In the genomic region with DNA sequence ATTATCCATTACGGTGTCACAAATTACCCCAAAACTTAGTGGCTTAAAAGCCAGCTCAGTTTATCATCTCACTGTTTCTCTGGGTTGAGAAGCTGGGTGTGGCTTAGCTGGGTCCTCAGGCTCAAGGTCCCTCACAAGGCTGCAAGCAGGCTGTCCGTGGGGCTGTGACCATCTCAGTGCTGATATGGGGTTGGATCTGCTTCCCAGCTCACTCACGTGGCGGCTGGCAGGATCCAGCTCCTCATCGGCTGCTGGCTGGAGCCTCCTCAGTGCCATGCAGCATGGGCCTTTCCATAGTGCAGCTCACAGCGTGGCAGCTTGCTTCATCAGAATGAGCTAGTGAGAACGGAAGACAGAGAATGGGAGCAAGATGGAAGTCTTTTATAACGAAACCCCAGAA, we compare ENCODE assay signal across 3 cellular contexts.
TF ChIP-seq lines count a peak whose summit lies in the region.

No MANE protein-coding gene starts in this region.

TF ChIP-seq in K562, 482 proteins besides CTCF, POLR2A, EP300 and RAD21 (continued from another document and continues in another):
- TF ChIP-seq, protein P1, sequence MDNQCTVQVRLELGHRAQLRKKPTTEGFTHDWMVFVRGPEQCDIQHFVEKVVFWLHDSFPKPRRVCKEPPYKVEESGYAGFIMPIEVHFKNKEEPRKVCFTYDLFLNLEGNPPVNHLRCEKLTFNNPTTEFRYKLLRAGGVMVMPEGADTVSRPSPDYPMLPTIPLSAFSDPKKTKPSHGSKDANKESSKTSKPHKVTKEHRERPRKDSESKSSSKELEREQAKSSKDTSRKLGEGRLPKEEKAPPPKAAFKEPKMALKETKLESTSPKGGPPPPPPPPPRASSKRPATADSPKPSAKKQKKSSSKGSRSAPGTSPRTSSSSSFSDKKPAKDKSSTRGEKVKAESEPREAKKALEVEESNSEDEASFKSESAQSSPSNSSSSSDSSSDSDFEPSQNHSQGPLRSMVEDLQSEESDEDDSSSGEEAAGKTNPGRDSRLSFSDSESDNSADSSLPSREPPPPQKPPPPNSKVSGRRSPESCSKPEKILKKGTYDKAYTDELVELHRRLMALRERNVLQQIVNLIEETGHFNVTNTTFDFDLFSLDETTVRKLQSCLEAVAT (IDR thresholded peaks at IDR 0.05) = no peak
- TF ChIP-seq SNRNP70 (optimal IDR thresholded peaks at IDR 0.05; ENCODE audit: low read depth, low read length) (no peak), TCFL5 (CRISPR knock-in tag; conservative IDR thresholded peaks at IDR 0.05) (no peak), SMARCB1 (IDR thresholded peaks at IDR 0.05; ENCODE audit: insufficient read length, low read depth) (no peak), SMARCA4 (IDR thresholded peaks at IDR 0.05) (no peak), BRD4 (IDR thresholded peaks at IDR 0.05) (no peak)
- TF ChIP-seq, protein P2, sequence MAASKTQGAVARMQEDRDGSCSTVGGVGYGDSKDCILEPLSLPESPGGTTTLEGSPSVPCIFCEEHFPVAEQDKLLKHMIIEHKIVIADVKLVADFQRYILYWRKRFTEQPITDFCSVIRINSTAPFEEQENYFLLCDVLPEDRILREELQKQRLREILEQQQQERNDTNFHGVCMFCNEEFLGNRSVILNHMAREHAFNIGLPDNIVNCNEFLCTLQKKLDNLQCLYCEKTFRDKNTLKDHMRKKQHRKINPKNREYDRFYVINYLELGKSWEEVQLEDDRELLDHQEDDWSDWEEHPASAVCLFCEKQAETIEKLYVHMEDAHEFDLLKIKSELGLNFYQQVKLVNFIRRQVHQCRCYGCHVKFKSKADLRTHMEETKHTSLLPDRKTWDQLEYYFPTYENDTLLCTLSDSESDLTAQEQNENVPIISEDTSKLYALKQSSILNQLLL (CRISPR knock-in tag; IDR thresholded peaks at IDR 0.05; ENCODE audit: borderline replicate concordance) = no peak
- TF ChIP-seq, protein P3, sequence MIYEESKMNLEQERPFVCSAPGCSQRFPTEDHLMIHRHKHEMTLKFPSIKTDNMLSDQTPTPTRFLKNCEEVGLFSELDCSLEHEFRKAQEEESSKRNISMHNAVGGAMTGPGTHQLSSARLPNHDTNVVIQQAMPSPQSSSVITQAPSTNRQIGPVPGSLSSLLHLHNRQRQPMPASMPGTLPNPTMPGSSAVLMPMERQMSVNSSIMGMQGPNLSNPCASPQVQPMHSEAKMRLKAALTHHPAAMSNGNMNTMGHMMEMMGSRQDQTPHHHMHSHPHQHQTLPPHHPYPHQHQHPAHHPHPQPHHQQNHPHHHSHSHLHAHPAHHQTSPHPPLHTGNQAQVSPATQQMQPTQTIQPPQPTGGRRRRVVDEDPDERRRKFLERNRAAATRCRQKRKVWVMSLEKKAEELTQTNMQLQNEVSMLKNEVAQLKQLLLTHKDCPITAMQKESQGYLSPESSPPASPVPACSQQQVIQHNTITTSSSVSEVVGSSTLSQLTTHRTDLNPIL (CRISPR knock-in tag; IDR thresholded peaks at IDR 0.05) = no peak

TF ChIP-seq in SK-N-SH, 30 proteins besides CTCF, POLR2A, EP300 and RAD21:
- TF ChIP-seq, protein P4, sequence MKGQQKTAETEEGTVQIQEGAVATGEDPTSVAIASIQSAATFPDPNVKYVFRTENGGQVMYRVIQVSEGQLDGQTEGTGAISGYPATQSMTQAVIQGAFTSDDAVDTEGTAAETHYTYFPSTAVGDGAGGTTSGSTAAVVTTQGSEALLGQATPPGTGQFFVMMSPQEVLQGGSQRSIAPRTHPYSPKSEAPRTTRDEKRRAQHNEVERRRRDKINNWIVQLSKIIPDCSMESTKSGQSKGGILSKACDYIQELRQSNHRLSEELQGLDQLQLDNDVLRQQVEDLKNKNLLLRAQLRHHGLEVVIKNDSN (IDR thresholded peaks at IDR 0.05; ENCODE audit: borderline replicate concordance, low read depth) = no peak
- TF ChIP-seq, protein P5, sequence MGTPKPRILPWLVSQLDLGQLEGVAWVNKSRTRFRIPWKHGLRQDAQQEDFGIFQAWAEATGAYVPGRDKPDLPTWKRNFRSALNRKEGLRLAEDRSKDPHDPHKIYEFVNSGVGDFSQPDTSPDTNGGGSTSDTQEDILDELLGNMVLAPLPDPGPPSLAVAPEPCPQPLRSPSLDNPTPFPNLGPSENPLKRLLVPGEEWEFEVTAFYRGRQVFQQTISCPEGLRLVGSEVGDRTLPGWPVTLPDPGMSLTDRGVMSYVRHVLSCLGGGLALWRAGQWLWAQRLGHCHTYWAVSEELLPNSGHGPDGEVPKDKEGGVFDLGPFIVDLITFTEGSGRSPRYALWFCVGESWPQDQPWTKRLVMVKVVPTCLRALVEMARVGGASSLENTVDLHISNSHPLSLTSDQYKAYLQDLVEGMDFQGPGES (IDR thresholded peaks at IDR 0.05; ENCODE audit: low read depth, low read length) = no peak
- no peak for TF ChIP-seq FOSL2 (IDR thresholded peaks at IDR 0.05; ENCODE audit: borderline replicate concordance, low read depth)
- no peak for TF ChIP-seq EZH2phosphoT487 (IDR thresholded peaks at IDR 0.05; ENCODE audit: borderline replicate concordance, low read depth)
- TF ChIP-seq SMC3 (IDR thresholded peaks at IDR 0.05; ENCODE audit: low read depth, low read length) = no peak
- TF ChIP-seq TEAD4 (IDR thresholded peaks at IDR 0.05; ENCODE audit: borderline replicate concordance, insufficient read depth) = no peak
- TF ChIP-seq, protein P6, sequence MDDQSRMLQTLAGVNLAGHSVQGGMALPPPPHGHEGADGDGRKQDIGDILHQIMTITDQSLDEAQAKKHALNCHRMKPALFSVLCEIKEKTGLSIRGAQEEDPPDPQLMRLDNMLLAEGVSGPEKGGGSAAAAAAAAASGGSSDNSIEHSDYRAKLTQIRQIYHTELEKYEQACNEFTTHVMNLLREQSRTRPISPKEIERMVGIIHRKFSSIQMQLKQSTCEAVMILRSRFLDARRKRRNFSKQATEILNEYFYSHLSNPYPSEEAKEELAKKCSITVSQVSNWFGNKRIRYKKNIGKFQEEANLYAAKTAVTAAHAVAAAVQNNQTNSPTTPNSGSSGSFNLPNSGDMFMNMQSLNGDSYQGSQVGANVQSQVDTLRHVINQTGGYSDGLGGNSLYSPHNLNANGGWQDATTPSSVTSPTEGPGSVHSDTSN (IDR thresholded peaks at IDR 0.05) = no peak
- TF ChIP-seq NRF1 (IDR thresholded peaks at IDR 0.05; ENCODE audit: low read depth, low read length) = no peak
- TF ChIP-seq, protein P7, sequence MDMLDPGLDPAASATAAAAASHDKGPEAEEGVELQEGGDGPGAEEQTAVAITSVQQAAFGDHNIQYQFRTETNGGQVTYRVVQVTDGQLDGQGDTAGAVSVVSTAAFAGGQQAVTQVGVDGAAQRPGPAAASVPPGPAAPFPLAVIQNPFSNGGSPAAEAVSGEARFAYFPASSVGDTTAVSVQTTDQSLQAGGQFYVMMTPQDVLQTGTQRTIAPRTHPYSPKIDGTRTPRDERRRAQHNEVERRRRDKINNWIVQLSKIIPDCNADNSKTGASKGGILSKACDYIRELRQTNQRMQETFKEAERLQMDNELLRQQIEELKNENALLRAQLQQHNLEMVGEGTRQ (IDR thresholded peaks at IDR 0.05; ENCODE audit: borderline replicate concordance, low read depth, low read length) = no peak
- no peak for TF ChIP-seq RXRA (IDR thresholded peaks at IDR 0.05; ENCODE audit: borderline replicate concordance, low read depth)
- TF ChIP-seq JUND (IDR thresholded peaks at IDR 0.05) = no peak
- no peak for TF ChIP-seq FOXJ3 (CRISPR knock-in tag; IDR thresholded peaks at IDR 0.05)
- TF ChIP-seq POLR2AphosphoS5 (IDR thresholded peaks at IDR 0.05; ENCODE audit: low read depth, low read length) = no peak
- TF ChIP-seq RFX5 (IDR thresholded peaks at IDR 0.05; ENCODE audit: low read length) = no peak

TF ChIP-seq in GM23338, 12 proteins besides CTCF, POLR2A, EP300 and RAD21:
- TF ChIP-seq, protein P8, sequence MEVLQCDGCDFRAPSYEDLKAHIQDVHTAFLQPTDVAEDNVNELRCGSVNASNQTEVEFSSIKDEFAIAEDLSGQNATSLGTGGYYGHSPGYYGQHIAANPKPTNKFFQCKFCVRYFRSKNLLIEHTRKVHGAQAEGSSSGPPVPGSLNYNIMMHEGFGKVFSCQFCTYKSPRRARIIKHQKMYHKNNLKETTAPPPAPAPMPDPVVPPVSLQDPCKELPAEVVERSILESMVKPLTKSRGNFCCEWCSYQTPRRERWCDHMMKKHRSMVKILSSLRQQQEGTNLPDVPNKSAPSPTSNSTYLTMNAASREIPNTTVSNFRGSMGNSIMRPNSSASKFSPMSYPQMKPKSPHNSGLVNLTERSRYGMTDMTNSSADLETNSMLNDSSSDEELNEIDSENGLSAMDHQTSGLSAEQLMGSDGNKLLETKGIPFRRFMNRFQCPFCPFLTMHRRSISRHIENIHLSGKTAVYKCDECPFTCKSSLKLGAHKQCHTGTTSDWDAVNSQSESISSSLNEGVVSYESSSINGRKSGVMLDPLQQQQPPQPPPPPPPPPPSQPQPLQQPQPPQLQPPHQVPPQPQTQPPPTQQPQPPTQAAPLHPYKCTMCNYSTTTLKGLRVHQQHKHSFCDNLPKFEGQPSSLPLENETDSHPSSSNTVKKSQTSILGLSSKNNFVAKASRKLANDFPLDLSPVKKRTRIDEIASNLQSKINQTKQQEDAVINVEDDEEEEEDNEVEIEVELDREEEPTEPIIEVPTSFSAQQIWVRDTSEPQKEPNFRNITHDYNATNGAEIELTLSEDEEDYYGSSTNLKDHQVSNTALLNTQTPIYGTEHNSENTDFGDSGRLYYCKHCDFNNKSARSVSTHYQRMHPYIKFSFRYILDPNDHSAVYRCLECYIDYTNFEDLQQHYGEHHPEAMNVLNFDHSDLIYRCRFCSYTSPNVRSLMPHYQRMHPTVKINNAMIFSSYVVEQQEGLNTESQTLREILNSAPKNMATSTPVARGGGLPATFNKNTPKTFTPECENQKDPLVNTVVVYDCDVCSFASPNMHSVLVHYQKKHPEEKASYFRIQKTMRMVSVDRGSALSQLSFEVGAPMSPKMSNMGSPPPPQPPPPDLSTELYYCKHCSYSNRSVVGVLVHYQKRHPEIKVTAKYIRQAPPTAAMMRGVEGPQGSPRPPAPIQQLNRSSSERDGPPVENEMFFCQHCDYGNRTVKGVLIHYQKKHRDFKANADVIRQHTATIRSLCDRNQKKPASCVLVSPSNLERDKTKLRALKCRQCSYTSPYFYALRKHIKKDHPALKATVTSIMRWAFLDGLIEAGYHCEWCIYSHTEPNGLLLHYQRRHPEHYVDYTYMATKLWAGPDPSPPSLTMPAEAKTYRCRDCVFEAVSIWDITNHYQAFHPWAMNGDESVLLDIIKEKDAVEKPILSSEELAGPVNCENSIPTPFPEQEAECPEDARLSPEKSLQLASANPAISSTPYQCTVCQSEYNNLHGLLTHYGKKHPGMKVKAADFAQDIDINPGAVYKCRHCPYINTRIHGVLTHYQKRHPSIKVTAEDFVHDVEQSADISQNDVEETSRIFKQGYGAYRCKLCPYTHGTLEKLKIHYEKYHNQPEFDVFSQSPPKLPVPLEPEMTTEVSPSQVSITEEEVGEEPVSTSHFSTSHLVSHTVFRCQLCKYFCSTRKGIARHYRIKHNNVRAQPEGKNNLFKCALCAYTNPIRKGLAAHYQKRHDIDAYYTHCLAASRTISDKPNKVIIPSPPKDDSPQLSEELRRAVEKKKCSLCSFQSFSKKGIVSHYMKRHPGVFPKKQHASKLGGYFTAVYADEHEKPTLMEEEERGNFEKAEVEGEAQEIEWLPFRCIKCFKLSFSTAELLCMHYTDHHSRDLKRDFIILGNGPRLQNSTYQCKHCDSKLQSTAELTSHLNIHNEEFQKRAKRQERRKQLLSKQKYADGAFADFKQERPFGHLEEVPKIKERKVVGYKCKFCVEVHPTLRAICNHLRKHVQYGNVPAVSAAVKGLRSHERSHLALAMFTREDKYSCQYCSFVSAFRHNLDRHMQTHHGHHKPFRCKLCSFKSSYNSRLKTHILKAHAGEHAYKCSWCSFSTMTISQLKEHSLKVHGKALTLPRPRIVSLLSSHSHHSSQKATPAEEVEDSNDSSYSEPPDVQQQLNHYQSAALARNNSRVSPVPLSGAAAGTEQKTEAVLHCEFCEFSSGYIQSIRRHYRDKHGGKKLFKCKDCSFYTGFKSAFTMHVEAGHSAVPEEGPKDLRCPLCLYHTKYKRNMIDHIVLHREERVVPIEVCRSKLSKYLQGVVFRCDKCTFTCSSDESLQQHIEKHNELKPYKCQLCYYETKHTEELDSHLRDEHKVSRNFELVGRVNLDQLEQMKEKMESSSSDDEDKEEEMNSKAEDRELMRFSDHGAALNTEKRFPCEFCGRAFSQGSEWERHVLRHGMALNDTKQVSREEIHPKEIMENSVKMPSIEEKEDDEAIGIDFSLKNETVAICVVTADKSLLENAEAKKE (CRISPR knock-in tag; IDR thresholded peaks at IDR 0.05) = no peak
- TF ChIP-seq ZNF331 (CRISPR knock-in tag; IDR thresholded peaks at IDR 0.05; ENCODE audit: low read depth) = no peak
- TF ChIP-seq EZH2phosphoT487 (IDR thresholded peaks at IDR 0.05; ENCODE audit: unreplicated experiment) = no peak
- no peak for TF ChIP-seq EZH2 (IDR thresholded peaks at IDR 0.05; ENCODE audit: low read depth, unreplicated experiment)
- no peak for TF ChIP-seq POLR2AphosphoS5 (IDR thresholded peaks at IDR 0.05; ENCODE audit: low read depth)
- TF ChIP-seq NANOG (IDR thresholded peaks at IDR 0.05; ENCODE audit: borderline replicate concordance) = no peak
- TF ChIP-seq, protein P9, sequence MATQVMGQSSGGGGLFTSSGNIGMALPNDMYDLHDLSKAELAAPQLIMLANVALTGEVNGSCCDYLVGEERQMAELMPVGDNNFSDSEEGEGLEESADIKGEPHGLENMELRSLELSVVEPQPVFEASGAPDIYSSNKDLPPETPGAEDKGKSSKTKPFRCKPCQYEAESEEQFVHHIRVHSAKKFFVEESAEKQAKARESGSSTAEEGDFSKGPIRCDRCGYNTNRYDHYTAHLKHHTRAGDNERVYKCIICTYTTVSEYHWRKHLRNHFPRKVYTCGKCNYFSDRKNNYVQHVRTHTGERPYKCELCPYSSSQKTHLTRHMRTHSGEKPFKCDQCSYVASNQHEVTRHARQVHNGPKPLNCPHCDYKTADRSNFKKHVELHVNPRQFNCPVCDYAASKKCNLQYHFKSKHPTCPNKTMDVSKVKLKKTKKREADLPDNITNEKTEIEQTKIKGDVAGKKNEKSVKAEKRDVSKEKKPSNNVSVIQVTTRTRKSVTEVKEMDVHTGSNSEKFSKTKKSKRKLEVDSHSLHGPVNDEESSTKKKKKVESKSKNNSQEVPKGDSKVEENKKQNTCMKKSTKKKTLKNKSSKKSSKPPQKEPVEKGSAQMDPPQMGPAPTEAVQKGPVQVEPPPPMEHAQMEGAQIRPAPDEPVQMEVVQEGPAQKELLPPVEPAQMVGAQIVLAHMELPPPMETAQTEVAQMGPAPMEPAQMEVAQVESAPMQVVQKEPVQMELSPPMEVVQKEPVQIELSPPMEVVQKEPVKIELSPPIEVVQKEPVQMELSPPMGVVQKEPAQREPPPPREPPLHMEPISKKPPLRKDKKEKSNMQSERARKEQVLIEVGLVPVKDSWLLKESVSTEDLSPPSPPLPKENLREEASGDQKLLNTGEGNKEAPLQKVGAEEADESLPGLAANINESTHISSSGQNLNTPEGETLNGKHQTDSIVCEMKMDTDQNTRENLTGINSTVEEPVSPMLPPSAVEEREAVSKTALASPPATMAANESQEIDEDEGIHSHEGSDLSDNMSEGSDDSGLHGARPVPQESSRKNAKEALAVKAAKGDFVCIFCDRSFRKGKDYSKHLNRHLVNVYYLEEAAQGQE (IDR thresholded peaks at IDR 0.05; ENCODE audit: unreplicated experiment) = no peak
- TF ChIP-seq ZNF114 (CRISPR knock-in tag; IDR thresholded peaks at IDR 0.05) = no peak
- TF ChIP-seq CREB1 (CRISPR knock-in tag; IDR thresholded peaks at IDR 0.05; ENCODE audit: low read depth) = no peak
- TF ChIP-seq, protein P10, sequence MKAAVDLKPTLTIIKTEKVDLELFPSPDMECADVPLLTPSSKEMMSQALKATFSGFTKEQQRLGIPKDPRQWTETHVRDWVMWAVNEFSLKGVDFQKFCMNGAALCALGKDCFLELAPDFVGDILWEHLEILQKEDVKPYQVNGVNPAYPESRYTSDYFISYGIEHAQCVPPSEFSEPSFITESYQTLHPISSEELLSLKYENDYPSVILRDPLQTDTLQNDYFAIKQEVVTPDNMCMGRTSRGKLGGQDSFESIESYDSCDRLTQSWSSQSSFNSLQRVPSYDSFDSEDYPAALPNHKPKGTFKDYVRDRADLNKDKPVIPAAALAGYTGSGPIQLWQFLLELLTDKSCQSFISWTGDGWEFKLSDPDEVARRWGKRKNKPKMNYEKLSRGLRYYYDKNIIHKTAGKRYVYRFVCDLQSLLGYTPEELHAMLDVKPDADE (IDR thresholded peaks at IDR 0.05) = no peak
- TF ChIP-seq JUNB (IDR thresholded peaks at IDR 0.05; ENCODE audit: unreplicated experiment) = no peak
- TF ChIP-seq STAT1 (IDR thresholded peaks at IDR 0.05; ENCODE audit: unreplicated experiment) = no peak
